Comparison of ENCODE assay signal across 15 cellular contexts in the genomic region with DNA sequence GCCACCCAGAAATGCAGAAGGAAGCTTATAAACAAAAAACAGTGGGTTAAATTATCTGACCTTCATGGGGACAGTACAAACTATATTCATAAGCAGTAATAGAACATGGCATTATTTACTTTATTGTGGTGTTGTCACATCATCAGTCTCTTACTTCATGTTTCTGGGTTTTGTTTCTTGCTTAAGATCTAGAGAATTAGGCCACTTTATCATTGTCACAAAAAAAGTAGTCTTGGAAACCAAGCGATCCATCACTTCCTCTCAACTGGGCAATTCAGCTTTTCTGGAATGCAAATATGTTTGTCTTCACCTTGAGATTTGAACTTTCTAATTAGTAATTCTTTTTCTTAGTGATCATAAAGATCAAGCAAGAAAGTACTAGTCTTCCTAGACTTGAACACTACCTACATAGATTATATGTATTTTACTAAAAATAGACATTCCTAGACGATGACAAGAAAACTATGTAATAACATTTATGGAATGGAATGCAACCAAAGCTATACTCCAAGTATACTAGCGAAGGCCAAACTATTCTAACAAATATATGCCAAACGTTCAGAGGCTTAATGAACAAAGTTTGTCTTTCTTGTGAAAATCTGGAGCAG.
DNase-seq lines count a peak whose midpoint lies in the region; TF ChIP-seq lines count a peak whose summit lies in the region.
"Had no signal": no experiment of that assay in that cellular context is flagged by ENCODE, and none has a peak within 500 bp of the region (broad histone marks: within the 10 kb centered on the region; RNA-seq: fewer than 3 reads in every experiment).

No MANE protein-coding gene starts in this region.

- no peaks in the 10 kb centered on the region; the same call in 1 of the 2 replicates for H3K27me3 Mint-ChIP-seq in H9 (ENCODE audit: low read depth)

- no peaks in the 10 kb centered on the region for H3K79me2 ChIP-seq in H9 (ENCODE audit: insufficient read depth, low read length)
- no peaks in the 10 kb centered on the region for H3K79me2 ChIP-seq in mesendoderm (ENCODE audit: control insufficient read depth, insufficient read depth, low read length)
- H3K79me2 ChIP-seq: parathyroid adenoma had no signal

- no peaks in the 10 kb centered on the region for H4K20me1 ChIP-seq in H9 (ENCODE audit: control insufficient read depth, insufficient read depth, insufficient read length)

- no peak overlapping the region for H2BK5ac ChIP-seq in H9 (ENCODE audit: insufficient read length, low read length)
- no peak overlapping the region for H2BK5ac ChIP-seq in mesendoderm (ENCODE audit: low read length)

- TF ChIP-seq CTCF in H9 (conservative IDR thresholded peaks at IDR 0.05) (no peak), retinal pigment epithelial cell (conservative IDR thresholded peaks at IDR 0.05; ENCODE audit: low read depth, low read length) (no peak), BE2C (IDR thresholded peaks at IDR 0.05; ENCODE audit: low read depth, low read length) (no peak)

- H3K4me3 Mint-ChIP-seq in H9: no peak overlapping the region

- no peaks in the 10 kb centered on the region for H3K23me2 ChIP-seq in H9 (ENCODE audit: insufficient read length, low read depth, low read length, poor library complexity, severe bottlenecking)

- no peak overlapping the region for H3K4ac ChIP-seq in H9 (ENCODE audit: low read depth, low read length)
- H3K4ac ChIP-seq in mesendoderm (ENCODE audit: low read depth, low read length): no peak overlapping the region

- DNase-seq in H9 (no peak), SJSA1 (ENCODE audit: low read depth in 1 of 2, low spot score in 2 of 2) (peak in 1 of 2 experiments; percentile 42), epithelial cell of prostate (ENCODE audit: low read depth, low spot score) (no peak), retinal pigment epithelial cell (ENCODE audit: low read depth) (peak; percentile 26), BE2C (no peak), pons (ENCODE audit: low spot score) (no peak), mesendoderm (no peak)
- DNase-seq: activated T-cell treated with anti-CD3 and anti-CD28 coated beads, Interleukin-2, amount 50 U/mL, for 48 hours; anterior cingulate cortex; dorsolateral prefrontal cortex; NCI-H1694 treated with DMSO at 0.1 percent for 48 hours; small intestine; transverse colon had no signal

- H3K4me1 ChIP-seq in H9 (ENCODE audit: insufficient read depth, low read length): no peaks in the 10 kb centered on the region
- peaks cover 10% of the 10 kb centered on the region for H3K4me1 ChIP-seq in SJSA1 (replicated peaks)
- H3K4me1 ChIP-seq in BE2C: no peaks in the 10 kb centered on the region
- no peaks in the 10 kb centered on the region for H3K4me1 ChIP-seq in mesendoderm (ENCODE audit: control insufficient read depth, low read depth, low read length)
- H3K4me1 ChIP-seq: parathyroid adenoma, transverse colon had no signal

- no peak overlapping the region for H4K91ac ChIP-seq in H9 (ENCODE audit: insufficient read length, low read depth, low read length)

- H3K27me3 ChIP-seq in H9 (ENCODE audit: insufficient read depth, low read length): no peaks in the 10 kb centered on the region
- H3K27me3 ChIP-seq in SJSA1 (replicated peaks): no peaks in the 10 kb centered on the region
- no peaks in the 10 kb centered on the region for H3K27me3 ChIP-seq in BE2C
- no peaks in the 10 kb centered on the region for H3K27me3 ChIP-seq in mesendoderm (ENCODE audit: insufficient read depth, low read length, poor library complexity)
- H3K27me3 ChIP-seq: transverse colon had no signal

- peaks cover 9 to 11% of the 10 kb centered on the region in 2 experiments; a peak in 4 of 5 replicates for H3K9me3 Mint-ChIP-seq in H9
- H3K9me3 Mint-ChIP-seq: CD14-positive monocyte had no signal

- H2BK120ac ChIP-seq in H9 (ENCODE audit: low read depth, low read length, poor library complexity, severe bottlenecking): peak overlapping the region; percentile 61
- no peak overlapping the region for H2BK120ac ChIP-seq in mesendoderm (ENCODE audit: low read depth, low read length)

- H2AK5ac ChIP-seq in H9 (ENCODE audit: insufficient read length, low read length) (no peak overlapping the region), mesendoderm (ENCODE audit: low read length) (no peak overlapping the region)

- H4K8ac ChIP-seq in H9 (replicated peaks; ENCODE audit: insufficient read length, low read depth, low read length) (no peak overlapping the region), mesendoderm (ENCODE audit: low read depth, low read length) (no peak overlapping the region)

- H4K5ac ChIP-seq in H9 (ENCODE audit: insufficient read length, low read depth, low read length) (no peak overlapping the region), mesendoderm (ENCODE audit: low read length) (no peak overlapping the region)

- no peaks in the 10 kb centered on the region for H3K9me3 ChIP-seq in H9 (ENCODE audit: control insufficient read depth, low read depth, low read length)
- H3K9me3 ChIP-seq in SJSA1 (replicated peaks): no peaks in the 10 kb centered on the region
- no peaks in the 10 kb centered on the region for H3K9me3 ChIP-seq in BE2C
- H3K9me3 ChIP-seq: transverse colon had no signal

- H3K4me1 Mint-ChIP-seq in H9: peaks cover 12 to 14% of the 10 kb centered on the region in 2 experiments

- no peak overlapping the region for H3K4me3 ChIP-seq in SJSA1
- no peak overlapping the region for H3K4me3 ChIP-seq in retinal pigment epithelial cell (ENCODE audit: low read length)
- no peak overlapping the region for H3K4me3 ChIP-seq in BE2C (ENCODE audit: low read depth, low read length)
- H3K4me3 ChIP-seq in mesendoderm (ENCODE audit: low read length): no peak overlapping the region
- H3K4me3 ChIP-seq: dorsolateral prefrontal cortex, transverse colon had no signal

- no peak overlapping the region for H3K4me2 ChIP-seq in H9 (ENCODE audit: insufficient read depth, insufficient read length, low read length)
- H3K4me2 ChIP-seq in mesendoderm (ENCODE audit: low read length): no peak overlapping the region

- H3K56ac ChIP-seq in H9 (ENCODE audit: insufficient read length, low read depth, low read length) (no peak overlapping the region), mesendoderm (ENCODE audit: low read length) (no peak overlapping the region)

- H3K27ac ChIP-seq in H9 (ENCODE audit: insufficient read length, low read depth, low read length) (no peak overlapping the region), SJSA1 (peak overlapping the region; percentile 41; the same call in 1 of the 2 replicates), epithelial cell of prostate (peak overlapping the region; percentile 32), mesendoderm (ENCODE audit: low read depth, low read length) (no peak overlapping the region)
- H3K27ac ChIP-seq: dorsolateral prefrontal cortex, parathyroid adenoma, transverse colon had no signal

- no peaks in the 10 kb centered on the region for H3K79me1 ChIP-seq in H9 (ENCODE audit: insufficient read depth, low read depth, low read length, poor library complexity, severe bottlenecking)
- no peaks in the 10 kb centered on the region for H3K79me1 ChIP-seq in mesendoderm (ENCODE audit: low read length)

- WGBS in H9 (ENCODE audit: extremely low coverage, insufficient read length, low lambda C conversion rate): no CpG with 5 or more reads among the region's 4 CpGs
- no CpG with 5 or more reads among the region's 4 CpGs for WGBS in mesendoderm (ENCODE audit: extremely low coverage, insufficient coverage, low lambda C conversion rate)

- no peak overlapping the region for H2BK15ac ChIP-seq in H9 (ENCODE audit: low read depth, low read length)
- H2BK15ac ChIP-seq in mesendoderm (replicated peaks; ENCODE audit: low read depth): no peak overlapping the region

- no peak overlapping the region for H3T11ph ChIP-seq in H9 (ENCODE audit: low read length)

- no peak overlapping the region for H3K14ac ChIP-seq in H9 (ENCODE audit: insufficient read depth, low read length)

- H3K27ac Mint-ChIP-seq in H9: no peak overlapping the region

- peaks cover 0 to 2% (median 2%) of the 10 kb centered on the region in 3 experiments; a peak in 3 of 7 replicates for H3K36me3 Mint-ChIP-seq in H9 (ENCODE audit: insufficient read depth in 1 of 3, low read depth in 3 of 3)
- H3K36me3 Mint-ChIP-seq: CD14-positive monocyte had no signal

- H3K9ac ChIP-seq in H9 (ENCODE audit: extremely low read depth, insufficient read length, low read length) (no peak overlapping the region), mesendoderm (ENCODE audit: low read length) (no peak overlapping the region)
- H3K9ac ChIP-seq: parathyroid adenoma had no signal

- H2BK20ac ChIP-seq in H9 (ENCODE audit: low read depth, low read length, poor library complexity, severe bottlenecking): no peak overlapping the region

- no peak overlapping the region for H2BK12ac ChIP-seq in H9 (ENCODE audit: insufficient read length, low read depth, low read length)

- H3K36me3 ChIP-seq in SJSA1: no peaks in the 10 kb centered on the region
- no peaks in the 10 kb centered on the region for H3K36me3 ChIP-seq in BE2C
- H3K36me3 ChIP-seq in mesendoderm (ENCODE audit: control insufficient read depth, insufficient read depth, low read length): no peaks in the 10 kb centered on the region
- H3K36me3 ChIP-seq: transverse colon had no signal

- H3K18ac ChIP-seq in H9 (ENCODE audit: insufficient read length, low read depth, low read length): no peak overlapping the region
- H3K18ac ChIP-seq in mesendoderm (ENCODE audit: low read length): no peak overlapping the region

- no peak overlapping the region for H3K23ac ChIP-seq in H9 (ENCODE audit: insufficient read length, low read depth, low read length)
- no peak overlapping the region for H3K23ac ChIP-seq in mesendoderm (ENCODE audit: low read length)

- no peak overlapping the region for H2AFZ ChIP-seq in H9 (ENCODE audit: low read length)
- H2AFZ ChIP-seq: parathyroid adenoma had no signal

Comparison
In these comparisons a context has a peak if more than half of its experiments do, and no peak if none do; other contexts are left out.
1. H3K27ac ChIP-seq: peak in SJSA1 (single experiment) and epithelial cell of prostate (single experiment); none in H9 (single experiment) and mesendoderm (single experiment).